Comparison of ENCODE assay signal across 12 cellular contexts in genomic region chr2:128381001-128381938, GRCh38.
A peak's percentile ranks its signal among the peaks of the same experiment; 100 is the strongest.
DNase-seq lines count a peak whose midpoint lies in the region; ATAC-seq and TF ChIP-seq lines count a peak whose summit lies in the region.
"Had no signal": no experiment of that assay in that cellular context is flagged by ENCODE, and none has a peak within 500 bp of the region (broad histone marks: within the 10 kb centered on the region; RNA-seq: fewer than 3 reads in every experiment).

No MANE protein-coding gene starts in this region.

- H3K36me3 ChIP-seq in colonic mucosa = no peaks in the 10 kb centered on the region

- DNase-seq in activated effector memory CD4-positive, alpha-beta T cell treated with anti-CD3 and anti-CD28 coated beads, Interleukin-2, amount 50 U/mL, for 16 hours = peak; percentile 47
- no peak for DNase-seq in activated effector memory CD4-positive, alpha-beta T cell treated with Interleukin-2 at 50 U/mL for 16 hours
- DNase-seq in NCI-H748 treated with DMSO at 0.1 percent for 48 hours (lab: John Stamatoyannopoulos, UW) = peak; percentile 67
- DNase-seq in left lobe of liver (ENCODE audit: low spot score) = no peak
- peak; percentile 68 for DNase-seq in type B pancreatic cell (ENCODE audit: extremely low spot score, unreplicated experiment)
- no peak for DNase-seq in colonic mucosa
- no peak for DNase-seq in 8988T
- DNase-seq: activated CD4-positive, alpha-beta T cell treated with anti-CD3 and anti-CD28 coated beads, Interleukin-2, amount 10 ng/mL, durations not matched to agents 24 days and 14 days; GDM1 had no signal

- H3K27ac Mint-ChIP-seq in type B pancreatic cell = no peak overlapping the region
- H3K27ac Mint-ChIP-seq: activated CD4-positive, alpha-beta T cell treated with anti-CD3 and anti-CD28 coated beads, Interleukin-2, amount 10 ng/mL, durations not matched to agents 24 days and 14 days; activated naive CD4-positive, alpha-beta T cell treated with anti-CD3 and anti-CD28 coated beads, Interleukin-2, amount 50 U/mL, for 24 hours had no signal

- peaks cover 25% of the 10 kb centered on the region for H3K4me1 Mint-ChIP-seq in type B pancreatic cell (ENCODE audit: unreplicated experiment)
- H3K4me1 Mint-ChIP-seq: activated CD4-positive, alpha-beta T cell treated with anti-CD3 and anti-CD28 coated beads, Interleukin-2, amount 10 ng/mL, durations not matched to agents 24 days and 14 days; activated naive CD4-positive, alpha-beta T cell treated with anti-CD3 and anti-CD28 coated beads, Interleukin-2, amount 50 U/mL, for 24 hours had no signal

- no peak for TF ChIP-seq CTCF in type B pancreatic cell (conservative IDR thresholded peaks at IDR 0.05)
- no peak for TF ChIP-seq CTCF in colonic mucosa (IDR thresholded peaks at IDR 0.05)

- H3K4me1 ChIP-seq in colonic mucosa = no peaks in the 10 kb centered on the region

- H3K4me3 ChIP-seq in colonic mucosa = no peak overlapping the region

- no peak overlapping the region for H3K9ac ChIP-seq in colonic mucosa (ENCODE audit: low read depth in 2 of 2, low read length in 2 of 2)

- peak; percentile 30 for ATAC-seq in left lobe of liver
- no peak for ATAC-seq in GM19395 (IDR thresholded peaks at IDR 0.05; ENCODE audit: unreplicated experiment)
- ATAC-seq: HCT116 had no signal

- intact Hi-C loops in colonic mucosa (cut with DNase I) = no loop called here

- no peaks in the 10 kb centered on the region for H3K27me3 ChIP-seq in colonic mucosa

- no peak overlapping the region for H3K4me3 Mint-ChIP-seq in type B pancreatic cell
- H3K4me3 Mint-ChIP-seq: activated CD4-positive, alpha-beta T cell treated with anti-CD3 and anti-CD28 coated beads, Interleukin-2, amount 10 ng/mL, durations not matched to agents 24 days and 14 days; activated naive CD4-positive, alpha-beta T cell treated with anti-CD3 and anti-CD28 coated beads, Interleukin-2, amount 50 U/mL, for 24 hours had no signal

- no peaks in the 10 kb centered on the region for H3K9me3 ChIP-seq in colonic mucosa

- H3K27me3 Mint-ChIP-seq in type B pancreatic cell = no peaks in the 10 kb centered on the region
- H3K27me3 Mint-ChIP-seq: activated CD4-positive, alpha-beta T cell treated with anti-CD3 and anti-CD28 coated beads, Interleukin-2, amount 10 ng/mL, durations not matched to agents 24 days and 14 days; activated naive CD4-positive, alpha-beta T cell treated with anti-CD3 and anti-CD28 coated beads, Interleukin-2, amount 50 U/mL, for 24 hours had no signal

- H3K36me3 Mint-ChIP-seq in type B pancreatic cell = no peaks in the 10 kb centered on the region
- H3K36me3 Mint-ChIP-seq: activated naive CD4-positive, alpha-beta T cell treated with anti-CD3 and anti-CD28 coated beads, Interleukin-2, amount 50 U/mL, for 24 hours had no signal

- no peak overlapping the region for H3K27ac ChIP-seq in colonic mucosa

- no peaks in the 10 kb centered on the region for H3K9me3 Mint-ChIP-seq in type B pancreatic cell
- H3K9me3 Mint-ChIP-seq: activated CD4-positive, alpha-beta T cell treated with anti-CD3 and anti-CD28 coated beads, Interleukin-2, amount 10 ng/mL, durations not matched to agents 24 days and 14 days; activated naive CD4-positive, alpha-beta T cell treated with anti-CD3 and anti-CD28 coated beads, Interleukin-2, amount 50 U/mL, for 24 hours had no signal

Comparison
In these comparisons a context has a peak if more than half of its experiments do, and no peak if none do; other contexts are left out.
1. DNase-seq: peak in activated effector memory CD4-positive, alpha-beta T cell treated with anti-CD3 and anti-CD28 coated beads, Interleukin-2, amount 50 U/mL, for 16 hours (single experiment), NCI-H748 treated with DMSO at 0.1 percent for 48 hours (single experiment) and type B pancreatic cell (single experiment); none in activated effector memory CD4-positive, alpha-beta T cell treated with Interleukin-2 at 50 U/mL for 16 hours (single experiment), left lobe of liver (single experiment), colonic mucosa (single experiment) and 8988T (single experiment).